In the genomic region with DNA sequence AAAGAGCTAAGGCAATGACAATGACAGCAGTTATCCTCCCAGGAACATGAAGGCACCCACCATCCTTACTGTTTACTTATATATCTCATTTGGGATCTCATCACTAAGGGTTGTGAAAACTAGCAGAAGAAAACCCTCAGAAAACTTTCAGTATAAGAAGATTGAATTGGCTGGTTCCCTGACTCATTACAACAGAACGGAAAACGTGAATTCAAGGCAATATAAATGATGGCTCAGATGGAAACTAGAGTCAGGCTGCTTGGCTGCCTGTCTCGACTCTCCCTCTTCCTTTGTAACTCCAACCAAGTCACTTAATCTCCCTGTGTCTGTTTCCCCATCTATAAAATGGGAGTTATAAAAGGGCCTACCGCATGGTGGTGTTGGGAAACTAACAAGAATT, we compare ENCODE assay signal across 24 cellular contexts.
DNase-seq lines count a peak whose midpoint lies in the region; ATAC-seq and TF ChIP-seq lines count a peak whose summit lies in the region.
"Had no signal": no experiment of that assay in that cellular context is flagged by ENCODE, and none has a peak within 500 bp of the region (broad histone marks: within the 10 kb centered on the region; RNA-seq: fewer than 3 reads in every experiment).

No MANE protein-coding gene starts in this region.

- H3K4me1 Mint-ChIP-seq in activated CD8-positive, alpha-beta memory T cell treated with anti-CD3 and anti-CD28 coated beads, Interleukin-2, amount 10 ng/mL, durations not matched to agents 7 days and 5 days: peaks cover 43% of the 10 kb centered on the region
- peaks cover 49% of the 10 kb centered on the region for H3K4me1 Mint-ChIP-seq in activated naive CD4-positive, alpha-beta T cell treated with anti-CD3 and anti-CD28 coated beads, Interleukin-2, amount 50 U/mL, for 24 hours
- peaks cover 58 to 76% of the 10 kb centered on the region in 2 donors for H3K4me1 Mint-ChIP-seq in natural killer cell

- POLR2A ChIA-PET in RWPE1 (lab: Yijun Ruan, JAX; ENCODE audit: low non-redundant PET): no interaction called here

- H3K9me3 Mint-ChIP-seq in activated CD8-positive, alpha-beta memory T cell treated with anti-CD3 and anti-CD28 coated beads, Interleukin-2, amount 10 ng/mL, durations not matched to agents 7 days and 5 days (ENCODE audit: low read depth): no peaks in the 10 kb centered on the region
- H3K9me3 Mint-ChIP-seq in activated naive CD4-positive, alpha-beta T cell treated with anti-CD3 and anti-CD28 coated beads, Interleukin-2, amount 50 U/mL, for 24 hours: no peaks in the 10 kb centered on the region
- no peaks in the 10 kb centered on the region for H3K9me3 Mint-ChIP-seq in natural killer cell
- H3K9me3 Mint-ChIP-seq: activated CD4-positive, alpha-beta T cell treated with anti-CD3 and anti-CD28 coated beads, Interleukin-2, amount 10 ng/mL, durations not matched to agents 7 days and 5 days; nephron had no signal

- H3K4me3 Mint-ChIP-seq in activated CD8-positive, alpha-beta memory T cell treated with anti-CD3 and anti-CD28 coated beads, Interleukin-2, amount 10 ng/mL, durations not matched to agents 7 days and 5 days: no peak overlapping the region
- H3K4me3 Mint-ChIP-seq in activated naive CD4-positive, alpha-beta T cell treated with anti-CD3 and anti-CD28 coated beads, Interleukin-2, amount 50 U/mL, for 24 hours: no peak overlapping the region
- no peak overlapping the region for H3K4me3 Mint-ChIP-seq in natural killer cell
- H3K4me3 Mint-ChIP-seq: activated CD4-positive, alpha-beta T cell treated with anti-CD3 and anti-CD28 coated beads, Interleukin-2, amount 10 ng/mL, durations not matched to agents 7 days and 5 days; nephron had no signal

- H3K9ac ChIP-seq in GM23248: no peak overlapping the region

- H3K36me3 ChIP-seq in GM23248 (ENCODE audit: low read depth): no peaks in the 10 kb centered on the region
- H3K36me3 ChIP-seq: MG63, right lobe of liver, tibial artery had no signal

- H3K27me3 Mint-ChIP-seq in activated CD8-positive, alpha-beta memory T cell treated with anti-CD3 and anti-CD28 coated beads, Interleukin-2, amount 10 ng/mL, durations not matched to agents 7 days and 5 days: no peaks in the 10 kb centered on the region
- no peaks in the 10 kb centered on the region for H3K27me3 Mint-ChIP-seq in activated naive CD4-positive, alpha-beta T cell treated with anti-CD3 and anti-CD28 coated beads, Interleukin-2, amount 50 U/mL, for 24 hours
- no peaks in the 10 kb centered on the region for H3K27me3 Mint-ChIP-seq in natural killer cell (ENCODE audit: low read depth in 2 of 2)
- H3K27me3 Mint-ChIP-seq: activated CD4-positive, alpha-beta T cell treated with anti-CD3 and anti-CD28 coated beads, Interleukin-2, amount 10 ng/mL, durations not matched to agents 7 days and 5 days had no signal

- no peaks in the 10 kb centered on the region for H3K36me3 Mint-ChIP-seq in activated CD8-positive, alpha-beta memory T cell treated with anti-CD3 and anti-CD28 coated beads, Interleukin-2, amount 10 ng/mL, durations not matched to agents 7 days and 5 days
- peaks cover 2% of the 10 kb centered on the region for H3K36me3 Mint-ChIP-seq in activated naive CD4-positive, alpha-beta T cell treated with anti-CD3 and anti-CD28 coated beads, Interleukin-2, amount 50 U/mL, for 24 hours
- H3K36me3 Mint-ChIP-seq in natural killer cell: no peaks in the 10 kb centered on the region

- H3K79me2 ChIP-seq in GM23248 (ENCODE audit: insufficient read depth): no peaks in the 10 kb centered on the region

- no peak overlapping the region for H2AFZ ChIP-seq in GM23248

- H3K4me2 ChIP-seq in GM23248 (ENCODE audit: unreplicated experiment): no peak overlapping the region

- in situ Hi-C loops in GM23248 (cut with MboI): no loop called here

- H3K27ac Mint-ChIP-seq in activated CD8-positive, alpha-beta memory T cell treated with anti-CD3 and anti-CD28 coated beads, Interleukin-2, amount 10 ng/mL, durations not matched to agents 7 days and 5 days: no peak overlapping the region
- H3K27ac Mint-ChIP-seq in activated naive CD4-positive, alpha-beta T cell treated with anti-CD3 and anti-CD28 coated beads, Interleukin-2, amount 50 U/mL, for 24 hours: peak overlapping the region; percentile 10
- peak overlapping the region; percentile 100 for H3K27ac Mint-ChIP-seq in natural killer cell
- H3K27ac Mint-ChIP-seq: activated CD4-positive, alpha-beta T cell treated with anti-CD3 and anti-CD28 coated beads, Interleukin-2, amount 10 ng/mL, durations not matched to agents 7 days and 5 days; nephron had no signal

- H3K9me2 ChIP-seq in GM23248 (ENCODE audit: insufficient read depth): no peaks in the 10 kb centered on the region

- no peak for DNase-seq in activated CD8-positive, alpha-beta memory T cell treated with anti-CD3 and anti-CD28 coated beads, Interleukin-2, amount 10 ng/mL, durations not matched to agents 7 days and 5 days
- DNase-seq in activated CD8-positive, alpha-beta memory T cell treated with anti-CD3 and anti-CD28 coated beads, Interleukin-2, amount 50 U/mL, for 48 hours: no peak
- DNase-seq in GM23248: peak; percentile 41
- no peak for DNase-seq in natural killer cell
- no peak for DNase-seq in dedifferentiated amniotic fluid mesenchymal stem cell (ENCODE audit: extremely low spot score)
- no peak for DNase-seq in RWPE1 (ENCODE audit: low spot score)
- DNase-seq: activated CD4-positive, alpha-beta T cell treated with anti-CD3 and anti-CD28 coated beads, Interleukin-2, amount 10 ng/mL, durations not matched to agents 7 days and 5 days; cerebellar nuclear complex; effector CD8-positive, alpha-beta T cell; IMR-90; left cardiac atrium; mesenchymal stem cell; MG63; NCI-H1694; NCI-H69; right lobe of liver; stimulated activated naive CD4-positive, alpha-beta T cell; SW 1271; tibial artery had no signal

- no peaks in the 10 kb centered on the region for H3F3A ChIP-seq in GM23248 (ENCODE audit: insufficient read depth)

- peak; percentile 48 for ATAC-seq in activated CD8-positive, alpha-beta memory T cell treated with anti-CD3 and anti-CD28 coated beads, Interleukin-2, amount 10 ng/mL, durations not matched to agents 7 days and 5 days
- ATAC-seq in natural killer cell: no peak
- ATAC-seq in GM19035 (IDR thresholded peaks at IDR 0.05; ENCODE audit: unreplicated experiment): no peak
- ATAC-seq: esophagus mucosa, GM12878, left cardiac atrium, right lobe of liver had no signal

- TF ChIP-seq CTCF in natural killer cell (IDR thresholded peaks at IDR 0.05) (no peak), RWPE1 (conservative IDR thresholded peaks at IDR 0.05; ENCODE audit: low read depth) (no peak)

- 41 to 51% methylated on average over 4 of the region's 4 CpGs for WGBS in GM23248 (ENCODE audit: low coverage in 1 of 2, low lambda C conversion rate in 2 of 2, missing lambda C conversion rate in 2 of 2), 2 experiments

- CTCF ChIA-PET in activated CD8-positive, alpha-beta memory T cell treated with anti-CD3 and anti-CD28 coated beads, Interleukin-2, amount 10 ng/mL, durations not matched to agents 7 days and 5 days (lab: Charles Lee): interaction anchor here (1.2 kb wide), 1 partner anchor 14 kb away, joined by 4 read pairs; no protein-coding TSS in a partner anchor
- CTCF ChIA-PET in RWPE1 (lab: Yijun Ruan, JAX): no interaction called here

- H3K4me3 ChIP-seq in GM23248: no peak overlapping the region
- H3K4me3 ChIP-seq: GM12878, MG63, right lobe of liver, tibial artery had no signal

- H3K4me1 ChIP-seq in GM23248 (ENCODE audit: insufficient read depth): 0 out of 2 replicates have a peak, but pooled peaks cover 7% of the 10 kb centered on the region
- H3K4me1 ChIP-seq: right lobe of liver, tibial artery had no signal

- H4K20me1 ChIP-seq in GM23248 (ENCODE audit: insufficient read depth): no peaks in the 10 kb centered on the region

- intact Hi-C loops in natural killer cell (cut with micrococcal nuclease): loop anchor here (5.0 kb wide), 2 partner anchors 127 to 388 kb away; partner anchors contain the start of gene JARID2

- no peak overlapping the region for H3K27ac ChIP-seq in GM23248
- H3K27ac ChIP-seq in RWPE1: no peak overlapping the region
- H3K27ac ChIP-seq: right lobe of liver, tibial artery had no signal

- no peaks in the 10 kb centered on the region for H3K27me3 ChIP-seq in GM23248 (replicated peaks; ENCODE audit: insufficient read depth)
- H3K27me3 ChIP-seq: MG63, right lobe of liver, tibial artery had no signal

- no peaks in the 10 kb centered on the region for H3K9me3 ChIP-seq in GM23248 (ENCODE audit: low read depth)
- H3K9me3 ChIP-seq: MG63, right lobe of liver, tibial artery had no signal
